ENCODE assay signal across 1 cellular context in genomic region chr10:74825371-74826141, GRCh38.
TF ChIP-seq lines count a peak whose summit lies in the region.

No MANE protein-coding gene starts in this region.

TF ChIP-seq in GM12878, 131 proteins besides CTCF, POLR2A, EP300 and RAD21 (continued from another document):
- TF ChIP-seq PML (IDR thresholded peaks at IDR 0.05; ENCODE audit: low read length) (no peak), CHD4 (IDR thresholded peaks at IDR 0.05) (no peak), REST (IDR thresholded peaks at IDR 0.05; ENCODE audit: low read depth, low read length) (no peak), HCFC1 (IDR thresholded peaks at IDR 0.05; ENCODE audit: low read length) (no peak)
